Comparison of ENCODE assay signal across 1 cellular context in the genomic region with DNA sequence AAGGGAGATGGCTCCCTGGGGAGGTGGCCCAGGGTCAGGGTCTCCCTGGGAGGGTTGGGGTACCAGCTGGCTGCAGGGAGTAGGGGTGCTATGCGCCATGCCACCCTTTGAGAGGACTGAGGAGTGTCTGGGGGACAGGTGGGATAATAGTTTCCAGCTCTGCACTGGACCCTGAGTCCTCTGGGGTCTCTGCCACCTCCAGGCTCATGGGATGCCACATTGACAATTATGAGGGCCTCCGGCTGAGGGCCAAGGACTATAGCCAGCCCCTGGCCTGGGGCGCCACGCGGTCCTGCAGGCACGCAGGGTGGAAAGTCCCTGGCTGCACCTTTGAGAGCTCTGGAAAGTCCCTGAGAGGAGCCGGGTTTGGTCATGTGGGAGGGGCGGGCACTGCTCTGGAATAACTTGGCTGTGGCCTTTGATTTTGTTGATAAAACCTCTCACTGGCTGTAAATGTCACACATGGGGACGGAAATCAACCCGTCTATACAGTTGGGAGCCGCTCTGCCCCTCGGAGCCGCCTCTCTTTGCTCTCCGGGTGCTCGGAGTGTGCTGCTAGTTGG.
A peak's percentile ranks its signal among the peaks of the same experiment; 100 is the strongest.
TF ChIP-seq lines count a peak whose summit lies in the region.

No MANE protein-coding gene starts in this region.

TF ChIP-seq in GM12878, 131 proteins besides CTCF, POLR2A, EP300 and RAD21 (continued from another document):
- TF ChIP-seq, protein P1, sequence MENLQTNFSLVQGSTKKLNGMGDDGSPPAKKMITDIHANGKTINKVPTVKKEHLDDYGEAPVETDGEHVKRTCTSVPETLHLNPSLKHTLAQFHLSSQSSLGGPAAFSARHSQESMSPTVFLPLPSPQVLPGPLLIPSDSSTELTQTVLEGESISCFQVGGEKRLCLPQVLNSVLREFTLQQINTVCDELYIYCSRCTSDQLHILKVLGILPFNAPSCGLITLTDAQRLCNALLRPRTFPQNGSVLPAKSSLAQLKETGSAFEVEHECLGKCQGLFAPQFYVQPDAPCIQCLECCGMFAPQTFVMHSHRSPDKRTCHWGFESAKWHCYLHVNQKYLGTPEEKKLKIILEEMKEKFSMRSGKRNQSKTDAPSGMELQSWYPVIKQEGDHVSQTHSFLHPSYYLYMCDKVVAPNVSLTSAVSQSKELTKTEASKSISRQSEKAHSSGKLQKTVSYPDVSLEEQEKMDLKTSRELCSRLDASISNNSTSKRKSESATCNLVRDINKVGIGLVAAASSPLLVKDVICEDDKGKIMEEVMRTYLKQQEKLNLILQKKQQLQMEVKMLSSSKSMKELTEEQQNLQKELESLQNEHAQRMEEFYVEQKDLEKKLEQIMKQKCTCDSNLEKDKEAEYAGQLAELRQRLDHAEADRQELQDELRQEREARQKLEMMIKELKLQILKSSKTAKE (IDR thresholded peaks at IDR 0.05; ENCODE audit: low read depth, poor library complexity, severe bottlenecking), result no peak
- TF ChIP-seq WRNIP1 (IDR thresholded peaks at IDR 0.05; ENCODE audit: borderline replicate concordance, low read depth, low read length) (no peak), MEF2A (IDR thresholded peaks at IDR 0.05; ENCODE audit: insufficient read depth, low read depth, low read length) (no peak), NFYA (IDR thresholded peaks at IDR 0.05; ENCODE audit: borderline replicate concordance, low read depth, low read length) (no peak), RFX5 (IDR thresholded peaks at IDR 0.05; ENCODE audit: low read depth, low read length) (no peak), TAF1 (IDR thresholded peaks at IDR 0.05; ENCODE audit: borderline replicate concordance, low read depth, low read length) (0 out of 2 replicates have a peak, but pooled peaks have one; percentile 23), IRF4 (IDR thresholded peaks at IDR 0.05; ENCODE audit: low read depth, low read length) (no peak), SMC3 (IDR thresholded peaks at IDR 0.05; ENCODE audit: borderline replicate concordance, low read length) (peak; percentile 2; the same call in 1 of the 2 replicates)
- TF ChIP-seq, protein P2, sequence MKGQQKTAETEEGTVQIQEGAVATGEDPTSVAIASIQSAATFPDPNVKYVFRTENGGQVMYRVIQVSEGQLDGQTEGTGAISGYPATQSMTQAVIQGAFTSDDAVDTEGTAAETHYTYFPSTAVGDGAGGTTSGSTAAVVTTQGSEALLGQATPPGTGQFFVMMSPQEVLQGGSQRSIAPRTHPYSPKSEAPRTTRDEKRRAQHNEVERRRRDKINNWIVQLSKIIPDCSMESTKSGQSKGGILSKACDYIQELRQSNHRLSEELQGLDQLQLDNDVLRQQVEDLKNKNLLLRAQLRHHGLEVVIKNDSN (IDR thresholded peaks at IDR 0.05; ENCODE audit: borderline replicate concordance, extremely low read length, insufficient read depth, low read depth, low read length), result peak; percentile 49
- TF ChIP-seq, protein P3, sequence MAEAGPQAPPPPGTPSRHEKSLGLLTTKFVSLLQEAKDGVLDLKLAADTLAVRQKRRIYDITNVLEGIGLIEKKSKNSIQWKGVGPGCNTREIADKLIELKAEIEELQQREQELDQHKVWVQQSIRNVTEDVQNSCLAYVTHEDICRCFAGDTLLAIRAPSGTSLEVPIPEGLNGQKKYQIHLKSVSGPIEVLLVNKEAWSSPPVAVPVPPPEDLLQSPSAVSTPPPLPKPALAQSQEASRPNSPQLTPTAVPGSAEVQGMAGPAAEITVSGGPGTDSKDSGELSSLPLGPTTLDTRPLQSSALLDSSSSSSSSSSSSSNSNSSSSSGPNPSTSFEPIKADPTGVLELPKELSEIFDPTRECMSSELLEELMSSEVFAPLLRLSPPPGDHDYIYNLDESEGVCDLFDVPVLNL (IDR thresholded peaks at IDR 0.05; ENCODE audit: low read depth, low read length), result no peak
- TF ChIP-seq, protein P4, sequence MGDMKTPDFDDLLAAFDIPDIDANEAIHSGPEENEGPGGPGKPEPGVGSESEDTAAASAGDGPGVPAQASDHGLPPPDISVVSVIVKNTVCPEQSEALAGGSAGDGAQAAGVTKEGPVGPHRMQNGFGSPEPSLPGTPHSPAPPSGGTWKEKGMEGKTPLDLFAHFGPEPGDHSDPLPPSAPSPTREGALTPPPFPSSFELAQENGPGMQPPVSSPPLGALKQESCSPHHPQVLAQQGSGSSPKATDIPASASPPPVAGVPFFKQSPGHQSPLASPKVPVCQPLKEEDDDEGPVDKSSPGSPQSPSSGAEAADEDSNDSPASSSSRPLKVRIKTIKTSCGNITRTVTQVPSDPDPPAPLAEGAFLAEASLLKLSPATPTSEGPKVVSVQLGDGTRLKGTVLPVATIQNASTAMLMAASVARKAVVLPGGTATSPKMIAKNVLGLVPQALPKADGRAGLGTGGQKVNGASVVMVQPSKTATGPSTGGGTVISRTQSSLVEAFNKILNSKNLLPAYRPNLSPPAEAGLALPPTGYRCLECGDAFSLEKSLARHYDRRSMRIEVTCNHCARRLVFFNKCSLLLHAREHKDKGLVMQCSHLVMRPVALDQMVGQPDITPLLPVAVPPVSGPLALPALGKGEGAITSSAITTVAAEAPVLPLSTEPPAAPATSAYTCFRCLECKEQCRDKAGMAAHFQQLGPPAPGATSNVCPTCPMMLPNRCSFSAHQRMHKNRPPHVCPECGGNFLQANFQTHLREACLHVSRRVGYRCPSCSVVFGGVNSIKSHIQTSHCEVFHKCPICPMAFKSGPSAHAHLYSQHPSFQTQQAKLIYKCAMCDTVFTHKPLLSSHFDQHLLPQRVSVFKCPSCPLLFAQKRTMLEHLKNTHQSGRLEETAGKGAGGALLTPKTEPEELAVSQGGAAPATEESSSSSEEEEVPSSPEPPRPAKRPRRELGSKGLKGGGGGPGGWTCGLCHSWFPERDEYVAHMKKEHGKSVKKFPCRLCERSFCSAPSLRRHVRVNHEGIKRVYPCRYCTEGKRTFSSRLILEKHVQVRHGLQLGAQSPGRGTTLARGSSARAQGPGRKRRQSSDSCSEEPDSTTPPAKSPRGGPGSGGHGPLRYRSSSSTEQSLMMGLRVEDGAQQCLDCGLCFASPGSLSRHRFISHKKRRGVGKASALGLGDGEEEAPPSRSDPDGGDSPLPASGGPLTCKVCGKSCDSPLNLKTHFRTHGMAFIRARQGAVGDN (IDR thresholded peaks at IDR 0.05), result peak; percentile 96
- TF ChIP-seq, protein P5, sequence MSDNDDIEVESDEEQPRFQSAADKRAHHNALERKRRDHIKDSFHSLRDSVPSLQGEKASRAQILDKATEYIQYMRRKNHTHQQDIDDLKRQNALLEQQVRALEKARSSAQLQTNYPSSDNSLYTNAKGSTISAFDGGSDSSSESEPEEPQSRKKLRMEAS (IDR thresholded peaks at IDR 0.05; ENCODE audit: low read depth, low read length), result peak; percentile 96
- TF ChIP-seq, protein P6, sequence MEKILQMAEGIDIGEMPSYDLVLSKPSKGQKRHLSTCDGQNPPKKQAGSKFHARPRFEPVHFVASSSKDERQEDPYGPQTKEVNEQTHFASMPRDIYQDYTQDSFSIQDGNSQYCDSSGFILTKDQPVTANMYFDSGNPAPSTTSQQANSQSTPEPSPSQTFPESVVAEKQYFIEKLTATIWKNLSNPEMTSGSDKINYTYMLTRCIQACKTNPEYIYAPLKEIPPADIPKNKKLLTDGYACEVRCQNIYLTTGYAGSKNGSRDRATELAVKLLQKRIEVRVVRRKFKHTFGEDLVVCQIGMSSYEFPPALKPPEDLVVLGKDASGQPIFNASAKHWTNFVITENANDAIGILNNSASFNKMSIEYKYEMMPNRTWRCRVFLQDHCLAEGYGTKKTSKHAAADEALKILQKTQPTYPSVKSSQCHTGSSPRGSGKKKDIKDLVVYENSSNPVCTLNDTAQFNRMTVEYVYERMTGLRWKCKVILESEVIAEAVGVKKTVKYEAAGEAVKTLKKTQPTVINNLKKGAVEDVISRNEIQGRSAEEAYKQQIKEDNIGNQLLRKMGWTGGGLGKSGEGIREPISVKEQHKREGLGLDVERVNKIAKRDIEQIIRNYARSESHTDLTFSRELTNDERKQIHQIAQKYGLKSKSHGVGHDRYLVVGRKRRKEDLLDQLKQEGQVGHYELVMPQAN (conservative IDR thresholded peaks at IDR 0.05), result no peak
- TF ChIP-seq, protein P7, sequence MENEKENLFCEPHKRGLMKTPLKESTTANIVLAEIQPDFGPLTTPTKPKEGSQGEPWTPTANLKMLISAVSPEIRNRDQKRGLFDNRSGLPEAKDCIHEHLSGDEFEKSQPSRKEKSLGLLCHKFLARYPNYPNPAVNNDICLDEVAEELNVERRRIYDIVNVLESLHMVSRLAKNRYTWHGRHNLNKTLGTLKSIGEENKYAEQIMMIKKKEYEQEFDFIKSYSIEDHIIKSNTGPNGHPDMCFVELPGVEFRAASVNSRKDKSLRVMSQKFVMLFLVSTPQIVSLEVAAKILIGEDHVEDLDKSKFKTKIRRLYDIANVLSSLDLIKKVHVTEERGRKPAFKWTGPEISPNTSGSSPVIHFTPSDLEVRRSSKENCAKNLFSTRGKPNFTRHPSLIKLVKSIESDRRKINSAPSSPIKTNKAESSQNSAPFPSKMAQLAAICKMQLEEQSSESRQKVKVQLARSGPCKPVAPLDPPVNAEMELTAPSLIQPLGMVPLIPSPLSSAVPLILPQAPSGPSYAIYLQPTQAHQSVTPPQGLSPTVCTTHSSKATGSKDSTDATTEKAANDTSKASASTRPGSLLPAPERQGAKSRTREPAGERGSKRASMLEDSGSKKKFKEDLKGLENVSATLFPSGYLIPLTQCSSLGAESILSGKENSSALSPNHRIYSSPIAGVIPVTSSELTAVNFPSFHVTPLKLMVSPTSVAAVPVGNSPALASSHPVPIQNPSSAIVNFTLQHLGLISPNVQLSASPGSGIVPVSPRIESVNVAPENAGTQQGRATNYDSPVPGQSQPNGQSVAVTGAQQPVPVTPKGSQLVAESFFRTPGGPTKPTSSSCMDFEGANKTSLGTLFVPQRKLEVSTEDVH (IDR thresholded peaks at IDR 0.05; ENCODE audit: low read depth, partially characterized antibody), result no peak
